Comparison of ENCODE assay signal across 1 cellular context in genomic region chr16:56547949-56548567, GRCh38.
TF ChIP-seq lines count a peak whose summit lies in the region.

No MANE protein-coding gene starts in this region.

TF ChIP-seq in GM23338, 12 proteins besides CTCF, POLR2A, EP300 and RAD21 (continued from another document):
- TF ChIP-seq ZNF462 (CRISPR knock-in tag; IDR thresholded peaks at IDR 0.05) (no peak), STAT1 (IDR thresholded peaks at IDR 0.05; ENCODE audit: unreplicated experiment) (no peak), EZH2phosphoT487 (IDR thresholded peaks at IDR 0.05; ENCODE audit: unreplicated experiment) (no peak), POLR2AphosphoS5 (IDR thresholded peaks at IDR 0.05; ENCODE audit: low read depth) (no peak), REST (IDR thresholded peaks at IDR 0.05; ENCODE audit: unreplicated experiment) (no peak), ZNF331 (CRISPR knock-in tag; IDR thresholded peaks at IDR 0.05; ENCODE audit: low read depth) (no peak), NANOG (IDR thresholded peaks at IDR 0.05; ENCODE audit: borderline replicate concordance) (no peak), ETS1 (IDR thresholded peaks at IDR 0.05) (no peak)
